ENCODE assay signal across 1 cellular context in genomic region chr12:90062799-90063198, GRCh38.
TF ChIP-seq lines count a peak whose summit lies in the region.

No MANE protein-coding gene starts in this region.

TF ChIP-seq in GM23338, 12 proteins besides CTCF, POLR2A, EP300 and RAD21 (continued from another document):
- TF ChIP-seq ZNF462 (CRISPR knock-in tag; IDR thresholded peaks at IDR 0.05), result no peak
- no peak for TF ChIP-seq ZNF114 (CRISPR knock-in tag; IDR thresholded peaks at IDR 0.05)
- TF ChIP-seq ZNF331 (CRISPR knock-in tag; IDR thresholded peaks at IDR 0.05; ENCODE audit: low read depth), result no peak
- no peak for TF ChIP-seq CREB1 (CRISPR knock-in tag; IDR thresholded peaks at IDR 0.05; ENCODE audit: low read depth)
- TF ChIP-seq POLR2AphosphoS5 (IDR thresholded peaks at IDR 0.05; ENCODE audit: low read depth), result no peak
- no peak for TF ChIP-seq EZH2 (IDR thresholded peaks at IDR 0.05; ENCODE audit: low read depth, unreplicated experiment)
- TF ChIP-seq NANOG (IDR thresholded peaks at IDR 0.05; ENCODE audit: borderline replicate concordance), result no peak
- no peak for TF ChIP-seq ETS1 (IDR thresholded peaks at IDR 0.05)
- TF ChIP-seq EZH2phosphoT487 (IDR thresholded peaks at IDR 0.05; ENCODE audit: unreplicated experiment), result no peak
- TF ChIP-seq STAT1 (IDR thresholded peaks at IDR 0.05; ENCODE audit: unreplicated experiment), result no peak
